Comparison of ENCODE assay signal across 8 cellular contexts in genomic region chr2:218908721-218909619, GRCh38. TPM values are rescaled to one million over a fixed set of nuclear protein-coding genes. Genes with fewer than 3 reads are reported as not detected.
DNase-seq lines count a peak whose midpoint lies in the region; ATAC-seq, FAIRE-seq and TF ChIP-seq lines count a peak whose summit lies in the region.

No MANE protein-coding gene starts in this region.

- POLR2A ChIA-PET in GM12878 (lab: Charles Lee) = interaction anchor here (0.5 to 0.9 kb wide), 2 partner anchors 595 to 622 kb away, joined by 5 read pairs; no protein-coding TSS in a partner anchor

- TF ChIP-seq EP300 in GM12878 (IDR thresholded peaks at IDR 0.05; ENCODE audit: borderline replicate concordance in 1 of 2, control insufficient read depth in 1 of 2, low read depth in 2 of 2, low read length in 2 of 2) (0 out of 4 replicates have a peak, but pooled peaks of 1 of the 2 experiments have one; percentile 22), sigmoid colon (IDR thresholded peaks at IDR 0.05) (no peak)

- H3K36me3 ChIP-seq in GM12878 (ENCODE audit: control insufficient read depth in 2 of 2, insufficient read depth in 2 of 2, low read length in 1 of 2) = no peaks in the 10 kb centered on the region
- H3K36me3 ChIP-seq in sigmoid colon = no peaks in the 10 kb centered on the region

- TSS peak; percentile 86 for BruUV-seq in GM12878 (replicated peaks; lab: Mats Ljungman, UMichigan)

- no peaks in the 10 kb centered on the region for H3K27me3 ChIP-seq in GM12878 (replicated peaks in 1 of 2; ENCODE audit: control insufficient read depth in 2 of 2, insufficient read depth in 2 of 2, low read length in 1 of 2)
- H3K27me3 ChIP-seq in sigmoid colon = peaks cover 0 to 19% (median 0%) of the 10 kb centered on the region in 3 donors

- peak overlapping the region; percentile 69 for H3K9ac ChIP-seq in GM12878 (ENCODE audit: control insufficient read depth, insufficient read depth, low read length)

- FAIRE-seq in GM12891 (lab: Jason Lieb, UNC) (peak; percentile 90), GM12878 (lab: Jason Lieb, UNC) (peak; percentile 85)

- peaks cover 8% of the 10 kb centered on the region for H3K4me1 ChIP-seq in GM12878 (ENCODE audit: control insufficient read depth, insufficient read depth, low read length)
- H3K4me1 ChIP-seq in sigmoid colon = peaks cover 0 to 13% (median 9%) of the 10 kb centered on the region in 4 donors

- in situ Hi-C loops in GM12878 (cut with MboI) = no loop called here

- ATAC-seq in HG02798 (IDR thresholded peaks at IDR 0.05; ENCODE audit: poor library complexity, unreplicated experiment) = peak; percentile 93
- peak; percentile 97 for ATAC-seq in GM12878

- intact Hi-C loops in GM12878 (cut with micrococcal nuclease; ENCODE audit: unreplicated experiment) = no loop called here
- intact Hi-C loops in sigmoid colon (cut with DNase I) = loop anchor here (5.0 kb wide), 1 partner anchor 197 kb away; the partner anchor contains the start of gene TTLL4

- RAD21 ChIA-PET in GM12878 (lab: Charles Lee; ENCODE audit: unreplicated experiment) = interaction anchor here (0.9 to 4.8 kb wide), 5 partner anchors 10 to 32 kb away, joined by 3 to 40 read pairs (median 5); no protein-coding TSS in a partner anchor

- peak overlapping the region; percentile 63 for H3K27ac ChIP-seq in GM12878 (ENCODE audit: control insufficient read depth, insufficient read depth)
- H3K27ac ChIP-seq in sigmoid colon = peak overlapping the region in 2 of 4 donors; percentile 17 to 59

- WGBS in GM12878 (ENCODE audit: insufficient coverage, insufficient replicate concordance, low lambda C conversion rate, missing lambda C conversion rate) = under 1% methylated on average over 53 of the region's 58 CpGs
- WGBS in sigmoid colon, 2 donors = 1 to 4% methylated on average over 58 of the region's 58 CpGs

- SMC1A ChIA-PET in GM12878 (lab: Charles Lee; ENCODE audit: uncharacterized antibody, unreplicated experiment) = interaction anchor here (0.9 to 7.1 kb wide), 7 partner anchors 11 to 201 kb away, joined by 3 to 59 read pairs (median 4); no protein-coding TSS in a partner anchor

- H3K4me2 ChIP-seq in GM12878 (ENCODE audit: control insufficient read depth, insufficient read depth) = peak overlapping the region; percentile 90

- no peaks in the 10 kb centered on the region for H4K20me1 ChIP-seq in GM12878 (ENCODE audit: control insufficient read depth, insufficient read depth)

- peak overlapping the region; percentile 63 for H2AFZ ChIP-seq in GM12878 (ENCODE audit: control insufficient read depth, low read depth, low read length)

- CTCF ChIA-PET in GM12878 (lab: Yijun Ruan, JAX) = interaction anchor here (1.1 to 22.2 kb wide), 8 partner anchors 10 to 249 kb away, joined by 3 to 1364 read pairs (median 5); partner anchors contain the start of genes BCS1L, CDK5R2, WNT10A and ZNF142

- no peak for TF ChIP-seq RAD21 in GM12878 (IDR thresholded peaks at IDR 0.05; ENCODE audit: insufficient read depth, low read depth, low read length)

- no peak for TF ChIP-seq CTCF in GM12878 (IDR thresholded peaks at IDR 0.05 in 2 of 3, conservative IDR thresholded peaks at IDR 0.05 in 1 of 3; ENCODE audit: control insufficient read depth in 2 of 3, extremely low read depth in 1 of 3, insufficient read depth in 1 of 3, low read depth in 3 of 3, low read length in 3 of 3)
- TF ChIP-seq CTCF in sigmoid colon (IDR thresholded peaks at IDR 0.05) = no peak

- DNase-seq in GM12891 (ENCODE audit: insufficient read length, low spot score) = peak; percentile 78
- DNase-seq in NCI-H1694 treated with DMSO at 0.1 percent for 48 hours (lab: John Stamatoyannopoulos, UW) = peak; percentile 84
- DNase-seq in T-helper 22 cell (ENCODE audit: low read depth) = peak; percentile 75
- DNase-seq in GM12878 (ENCODE audit: low read depth, low spot score) = peak; percentile 89
- DNase-seq in sigmoid colon = peak; percentile 94
- no peak for DNase-seq in Kasumi-1 (lab: John Stamatoyannopoulos, UW)

- TF ChIP-seq POLR2A in GM12891 (IDR thresholded peaks at IDR 0.05; ENCODE audit: low read depth, low read length) (peak; percentile 50; the same call in 1 of the 2 replicates), GM12878 (IDR thresholded peaks at IDR 0.05; ENCODE audit: low read depth, low read length) (peak; percentile 70; the same call in 1 of the 2 replicates), sigmoid colon (IDR thresholded peaks at IDR 0.05) (no peak)

- H3K9me3 ChIP-seq in GM12878 (replicated peaks; ENCODE audit: control insufficient read depth, insufficient read depth, low read length) = no peaks in the 10 kb centered on the region; the same call in 2 of the 3 replicates
- no peaks in the 10 kb centered on the region for H3K9me3 ChIP-seq in sigmoid colon

- H3K79me2 ChIP-seq in GM12878 (ENCODE audit: control insufficient read depth, insufficient read depth, low read length) = no peaks in the 10 kb centered on the region; the same call in 1 of the 2 replicates

- H3K4me3 ChIP-seq in GM12878 (peak overlapping the region; percentile 73), iPS-11a (ENCODE audit: low read depth, low read length) (peak overlapping the region; percentile 73), sigmoid colon (peak overlapping the region; percentile 35 to 59 (median 48))

TF ChIP-seq in GM12891, 5 proteins besides CTCF, POLR2A, EP300 and RAD21 (continues in another document):
- TF ChIP-seq POU2F2 (IDR thresholded peaks at IDR 0.05; ENCODE audit: low read depth, low read length) = peak; percentile 16; the same call in 1 of the 2 replicates

RNA-seq across cellular contexts. Expression of gene WNT10A, which starts 28.3 kb away (rescaled TPM):
- 34.4 TPM for polyA plus RNA-seq in GM12891 (2012; ENCODE audit: low read depth, missing spikeins)
- total RNA-seq in GM12878 (2013; cell fraction: nucleolus; rRNA removed) = 119 and 132 TPM in 2 replicates
- total RNA-seq in GM12878 (2014; rRNA removed) (17.7 and 18.9 TPM in 2 replicates), GM12878 (2014; rRNA removed; fragmentation: Illumina TruSeq; extraction: Trizol) (5.7 and 6.6 TPM in 2 replicates), GM12878 (2021) (20.6 and 20.7 TPM in 2 replicates), sigmoid colon (not detected)
- 12.0 TPM for polyA plus RNA-seq in GM12878 (2011; ENCODE audit: low read depth)
- polyA plus RNA-seq in GM12878 (2011; rRNA removed) (27.8 and 45.0 TPM in 2 replicates), GM12878 (2014; fragmentation: Illumina TruSeq; extraction: Trizol) (3.6 and 4.4 TPM in 2 replicates), GM12878 (2014; fragmentation: Nextera tagmentation; extraction: Ambion mirVana) (under 1 TPM; 0.61 to 0.93 TPM), GM12878 (2014; rRNA removed) (22.1 and 25.4 TPM in 2 replicates), GM12878 (2016; fragmentation: Nextera tagmentation; extraction: Ambion mirVana) (1 to 10 TPM; 5.3 to 7.2 TPM), sigmoid colon (under 1 TPM in 1 of 3 donors, not detected in 2; 0.38 TPM)
- 59.9 and 66.5 TPM in 2 replicates for polyA plus RNA-seq in GM12878 (2011; cell fraction: cytosol; rRNA removed)
- polyA plus RNA-seq in GM12878 (2011; cell fraction: nucleus; rRNA removed) = 246 and 304 TPM in 2 replicates
- polyA plus RNA-seq in GM12878 (2012) = 44.5 and 80.7 TPM in 2 replicates
- 28.0 and 66.0 TPM in 2 replicates for polyA minus RNA-seq in GM12878 (2011; rRNA and poly(A)+ RNA removed)
- 25.3 and 36.2 TPM in 2 replicates for polyA minus RNA-seq in GM12878 (2011; cell fraction: cytosol; rRNA and poly(A)+ RNA removed)
- polyA minus RNA-seq in GM12878 (2011; cell fraction: nucleus; rRNA and poly(A)+ RNA removed) = 83.1 and 124 TPM in 2 replicates

RNA-seq across cellular contexts. Expression of gene WNT6, which starts 49.4 kb away (rescaled TPM):
- not detected for polyA plus RNA-seq in GM12891 (2012; ENCODE audit: low read depth, missing spikeins)
- total RNA-seq in GM12878 (2013; cell fraction: nucleolus; rRNA removed) = not detected in 2 replicates
- total RNA-seq in GM12878 (2014; rRNA removed) (0.11 TPM in 1 of 2 replicates, not detected in the other), GM12878 (2014; rRNA removed; fragmentation: Illumina TruSeq; extraction: Trizol) (not detected in 2 replicates), GM12878 (2021) (0.44 TPM in 1 of 2 replicates, not detected in the other), sigmoid colon (1 to 10 TPM; 2.6 to 3.9 (median 3.1) TPM)
- polyA plus RNA-seq in GM12878 (2011; ENCODE audit: low read depth) = not detected
- polyA plus RNA-seq in GM12878 (2011; rRNA removed) (0.06 and 0.15 TPM in 2 replicates), GM12878 (2014; fragmentation: Illumina TruSeq; extraction: Trizol) (not detected in 2 replicates), GM12878 (2014; fragmentation: Nextera tagmentation; extraction: Ambion mirVana) (not detected), GM12878 (2014; rRNA removed) (0.22 TPM in 1 of 2 replicates, not detected in the other), GM12878 (2016; fragmentation: Nextera tagmentation; extraction: Ambion mirVana) (under 1 TPM in 1 of 2 experiments, not detected in 1; 0.29 TPM), sigmoid colon (1 to 10 TPM in 1 of 3 donors, not detected in 2; 1.5 TPM)
- polyA plus RNA-seq in GM12878 (2011; cell fraction: cytosol; rRNA removed) = 0.40 and 0.72 TPM in 2 replicates
- polyA plus RNA-seq in GM12878 (2011; cell fraction: nucleus; rRNA removed) = 1.4 and 1.7 TPM in 2 replicates
- 0.10 TPM in 1 of 2 replicates, not detected in the other for polyA plus RNA-seq in GM12878 (2012)
- polyA minus RNA-seq in GM12878 (2011; rRNA and poly(A)+ RNA removed) = not detected in 2 replicates
- polyA minus RNA-seq in GM12878 (2011; cell fraction: cytosol; rRNA and poly(A)+ RNA removed) = 0.52 and 0.67 TPM in 2 replicates
- polyA minus RNA-seq in GM12878 (2011; cell fraction: nucleus; rRNA and poly(A)+ RNA removed) = 0.48 and 0.77 TPM in 2 replicates

RNA-seq across cellular contexts. Expression of gene CDK5R2, which starts 50.5 kb away (rescaled TPM):
- 0.03 TPM for polyA plus RNA-seq in GM12891 (2012; ENCODE audit: low read depth, missing spikeins)
- 0.17 TPM in 1 of 2 replicates, not detected in the other for total RNA-seq in GM12878 (2013; cell fraction: nucleolus; rRNA removed)
- total RNA-seq in GM12878 (2014; rRNA removed) = not detected in 2 replicates
- not detected in 2 replicates for total RNA-seq in GM12878 (2014; rRNA removed; fragmentation: Illumina TruSeq; extraction: Trizol)
- not detected in 2 replicates for total RNA-seq in GM12878 (2021)
- not detected for polyA plus RNA-seq in GM12878 (2011; ENCODE audit: low read depth)
- not detected in 2 replicates for polyA plus RNA-seq in GM12878 (2011; rRNA removed)
- 0.03 TPM in 1 of 2 replicates, not detected in the other for polyA plus RNA-seq in GM12878 (2011; cell fraction: cytosol; rRNA removed)
- not detected in 2 replicates for polyA plus RNA-seq in GM12878 (2011; cell fraction: nucleus; rRNA removed)
- polyA plus RNA-seq in GM12878 (2012) = 0.08 TPM in 1 of 2 replicates, not detected in the other
- not detected in 2 replicates for polyA plus RNA-seq in GM12878 (2014; fragmentation: Illumina TruSeq; extraction: Trizol)
- polyA plus RNA-seq in GM12878 (2014; fragmentation: Nextera tagmentation; extraction: Ambion mirVana) = not detected
- polyA plus RNA-seq in GM12878 (2014; rRNA removed) = not detected in 2 replicates
- polyA plus RNA-seq in GM12878 (2016; fragmentation: Nextera tagmentation; extraction: Ambion mirVana) = not detected
- 0.07 TPM in 1 of 2 replicates, not detected in the other for polyA minus RNA-seq in GM12878 (2011; rRNA and poly(A)+ RNA removed)
- not detected in 2 replicates for polyA minus RNA-seq in GM12878 (2011; cell fraction: cytosol; rRNA and poly(A)+ RNA removed)
- 0.12 and 0.19 TPM in 2 replicates for polyA minus RNA-seq in GM12878 (2011; cell fraction: nucleus; rRNA and poly(A)+ RNA removed)
- under 1 TPM in 2 of 4 donors, not detected in 2; 0.14 to 0.36 TPM for total RNA-seq in sigmoid colon
- under 1 TPM in 1 of 3 donors, not detected in 2; 0.48 TPM for polyA plus RNA-seq in sigmoid colon

Comparison
In these comparisons a context has a peak if more than half of its experiments do, and no peak if none do; other contexts are left out.
1. DNase-seq: peak in GM12891 (single experiment), NCI-H1694 treated with DMSO at 0.1 percent for 48 hours (single experiment), T-helper 22 cell (single experiment), GM12878 (single experiment) and sigmoid colon (single experiment); none in Kasumi-1 (0 of 2).
2. POLR2A ChIP-seq: peak in GM12891 (single experiment) and GM12878 (single experiment); none in sigmoid colon (0 of 2).
3. RNA of gene WNT10A, which starts 28.3 kb away (total RNA-seq): 5.7 to 132 TPM in GM12878; not detected in sigmoid colon; every median in the first group is over 4 times any median in the second.
4. Peak in every context shown above with its lines, with median percentiles within 50 percentile points of each other: H3K4me3 ChIP-seq.